In the genomic region with DNA sequence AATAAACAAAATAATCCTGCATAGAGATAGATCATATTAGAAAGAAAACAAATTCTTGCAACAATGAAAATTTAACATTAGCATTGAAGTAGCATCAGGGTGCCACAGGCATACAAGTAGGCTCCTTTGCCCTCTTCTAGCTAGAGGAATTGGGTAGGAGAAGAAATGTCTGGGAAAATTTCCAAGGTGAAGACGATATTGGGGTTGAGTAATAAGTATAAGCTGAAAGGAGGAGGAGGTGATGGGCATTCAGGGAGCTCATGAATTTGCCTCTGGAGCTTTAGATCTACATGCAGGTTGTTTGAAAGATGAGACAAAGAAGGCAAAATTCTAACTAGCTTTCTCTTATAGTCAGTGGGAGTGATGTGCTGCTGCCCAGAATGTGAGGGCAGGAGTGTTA, we compare ENCODE assay signal across 20 cellular contexts.
A peak's percentile ranks its signal among the peaks of the same experiment; 100 is the strongest.
DNase-seq lines count a peak whose midpoint lies in the region; FAIRE-seq and TF ChIP-seq lines count a peak whose summit lies in the region.
"Had no signal": no experiment of that assay in that cellular context is flagged by ENCODE, and none has a peak within 500 bp of the region (broad histone marks: within the 10 kb centered on the region; RNA-seq: fewer than 3 reads in every experiment).

No MANE protein-coding gene starts in this region.

- H3K9me2 ChIP-seq in GM23248 (ENCODE audit: insufficient read depth): no peaks in the 10 kb centered on the region

- no peak for TF ChIP-seq POLR2A in suprapubic skin (IDR thresholded peaks at IDR 0.05)
- no peak for TF ChIP-seq POLR2A in H54 (IDR thresholded peaks at IDR 0.05; ENCODE audit: low read depth, low read length)

- H3K9ac ChIP-seq in GM23248: no peak overlapping the region
- H3K9ac ChIP-seq: BLaER1 treated with 17β-estradiol and CSF1 and Interleukin-3, amounts not matched to agents 10 nM and 100 nM had no signal

- in situ Hi-C loops in GM23248 (cut with MboI): no loop called here

- no peak overlapping the region for H3K4me2 ChIP-seq in GM23248 (ENCODE audit: unreplicated experiment)
- H3K4me2 ChIP-seq: BLaER1 treated with 17β-estradiol and CSF1 and Interleukin-3, amounts not matched to agents 10 nM and 100 nM had no signal

- no peak for FAIRE-seq in small intestine (lab: Jason Lieb, UNC)
- no peak for FAIRE-seq in H54 (lab: Jason Lieb, UNC)
- FAIRE-seq: GM12878, H1, HTR-8/SVneo had no signal

- H3F3A ChIP-seq in GM23248 (ENCODE audit: insufficient read depth): no peaks in the 10 kb centered on the region

- no peaks in the 10 kb centered on the region for H3K79me2 ChIP-seq in GM23248 (ENCODE audit: insufficient read depth)

- H3K36me3 ChIP-seq in GM23248 (ENCODE audit: low read depth) (no peaks in the 10 kb centered on the region), small intestine (ENCODE audit: control insufficient read depth in 2 of 2, insufficient read depth in 2 of 2, low read length in 2 of 2) (no peaks in the 10 kb centered on the region), suprapubic skin (no peaks in the 10 kb centered on the region)
- H3K36me3 ChIP-seq: BLaER1 treated with 17β-estradiol and CSF1 and Interleukin-3, amounts not matched to agents 10 nM and 100 nM had no signal

- H4K20me1 ChIP-seq in GM23248 (ENCODE audit: insufficient read depth): no peaks in the 10 kb centered on the region
- H4K20me1 ChIP-seq: BLaER1 treated with 17β-estradiol and CSF1 and Interleukin-3, amounts not matched to agents 10 nM and 100 nM had no signal

- no peak overlapping the region for H2AFZ ChIP-seq in GM23248

- POLR2A ChIA-PET in GM10248 (lab: Yijun Ruan, JAX): no interaction called here

- no peaks in the 10 kb centered on the region for H3K27me3 ChIP-seq in GM23248 (replicated peaks; ENCODE audit: insufficient read depth)
- H3K27me3 ChIP-seq in small intestine (ENCODE audit: control insufficient read depth in 2 of 2, insufficient read depth in 2 of 2, low read length in 2 of 2): no peaks in the 10 kb centered on the region
- H3K27me3 ChIP-seq in suprapubic skin: no peaks in the 10 kb centered on the region
- H3K27me3 ChIP-seq: BLaER1 treated with 17β-estradiol and CSF1 and Interleukin-3, amounts not matched to agents 10 nM and 100 nM had no signal

- H3K4me1 ChIP-seq in GM23248 (ENCODE audit: insufficient read depth) (peaks cover 19% of the 10 kb centered on the region), small intestine (ENCODE audit: control insufficient read depth in 2 of 2, insufficient read depth in 1 of 2, low read depth in 1 of 2, low read length in 1 of 2) (no peaks in the 10 kb centered on the region), suprapubic skin (no peaks in the 10 kb centered on the region)
- H3K4me1 ChIP-seq: BLaER1 treated with 17β-estradiol and CSF1 and Interleukin-3, amounts not matched to agents 10 nM and 100 nM had no signal

- TF ChIP-seq EP300 in suprapubic skin (IDR thresholded peaks at IDR 0.05): no peak

- CTCF ChIA-PET in GM10248 (lab: Yijun Ruan, JAX): interaction anchor here (0.8 to 1.5 kb wide), 3 partner anchors 17 to 19 kb away, joined by 3 to 4 read pairs (median 4); no protein-coding TSS in a partner anchor

- H3K27ac ChIP-seq in GM23248 (no peak overlapping the region), small intestine (ENCODE audit: low read depth in 1 of 2, low read length in 1 of 2) (no peak overlapping the region), suprapubic skin (no peak overlapping the region)
- H3K27ac ChIP-seq: BLaER1 treated with 17β-estradiol and CSF1 and Interleukin-3, amounts not matched to agents 10 nM and 100 nM; HL-60 had no signal

- H3K4me3 ChIP-seq in AG10803 (ENCODE audit: low read length) (no peak overlapping the region), GM23248 (no peak overlapping the region), fibroblast of mammary gland (ENCODE audit: control insufficient read depth, low read depth, low read length) (no peak overlapping the region), small intestine (ENCODE audit: low read depth in 1 of 2, low read length in 2 of 2) (no peak overlapping the region), suprapubic skin (no peak overlapping the region)
- H3K4me3 ChIP-seq: BLaER1 treated with 17β-estradiol and CSF1 and Interleukin-3, amounts not matched to agents 10 nM and 100 nM; GM12878; HAP-1 had no signal

- H3K9me3 ChIP-seq in GM23248 (ENCODE audit: low read depth): no peaks in the 10 kb centered on the region
- H3K9me3 ChIP-seq in small intestine (ENCODE audit: control insufficient read depth, low read depth): peaks cover 2% of the 10 kb centered on the region
- H3K9me3 ChIP-seq in suprapubic skin: no peaks in the 10 kb centered on the region
- H3K9me3 ChIP-seq: BLaER1 treated with 17β-estradiol and CSF1 and Interleukin-3, amounts not matched to agents 10 nM and 100 nM; HAP-1 had no signal

- peak; percentile 27 for DNase-seq in AG10803 (ENCODE audit: low read depth)
- peak; percentile 25 for DNase-seq in GM23248
- DNase-seq in NCI-H226: peak; percentile 77
- peak; percentile 18 for DNase-seq in fibroblast of mammary gland (ENCODE audit: low read depth)
- no peak for DNase-seq in small intestine
- no peak for DNase-seq in GM10248 (ENCODE audit: extremely low spot score)
- no peak for DNase-seq in suprapubic skin (ENCODE audit: low spot score in 2 of 2)
- no peak for DNase-seq in H54 (ENCODE audit: insufficient read length, low spot score)
- DNase-seq: 8988T; CD8-positive, alpha-beta T cell; DMS 273 treated with DMSO at 0.1 percent for 48 hours; DMS53; GF-D8; KBM-7 had no signal

- 0 to 3% methylated on average over 1 of the region's 1 CpG for WGBS in GM23248 (ENCODE audit: low coverage in 1 of 2, low lambda C conversion rate in 2 of 2, missing lambda C conversion rate in 2 of 2), 2 experiments
- WGBS in small intestine, 3 donors: 50 to 58% (median 57%) methylated on average over 1 of the region's 1 CpG
- WGBS in suprapubic skin: 38% methylated on average over 1 of the region's 1 CpG

- TF ChIP-seq CTCF in AG10803 (conservative IDR thresholded peaks at IDR 0.05; ENCODE audit: low read length) (no peak), fibroblast of mammary gland (conservative IDR thresholded peaks at IDR 0.05; ENCODE audit: control insufficient read depth, insufficient read depth, low read depth, low read length) (no peak), GM10248 (IDR thresholded peaks at IDR 0.05; ENCODE audit: control extremely low read depth, extremely low read depth, low read depth, missing control alignments) (no peak), suprapubic skin (IDR thresholded peaks at IDR 0.05) (no peak)

Comparison
In these comparisons a context has a peak if more than half of its experiments do, and no peak if none do; other contexts are left out.
1. DNase-seq: peak in AG10803 (single experiment), GM23248 (single experiment), NCI-H226 (single experiment) and fibroblast of mammary gland (single experiment); none in small intestine (single experiment), GM10248 (single experiment), suprapubic skin (0 of 2) and H54 (single experiment).